24 cellular contexts compared by ENCODE assay signal in the genomic region with DNA sequence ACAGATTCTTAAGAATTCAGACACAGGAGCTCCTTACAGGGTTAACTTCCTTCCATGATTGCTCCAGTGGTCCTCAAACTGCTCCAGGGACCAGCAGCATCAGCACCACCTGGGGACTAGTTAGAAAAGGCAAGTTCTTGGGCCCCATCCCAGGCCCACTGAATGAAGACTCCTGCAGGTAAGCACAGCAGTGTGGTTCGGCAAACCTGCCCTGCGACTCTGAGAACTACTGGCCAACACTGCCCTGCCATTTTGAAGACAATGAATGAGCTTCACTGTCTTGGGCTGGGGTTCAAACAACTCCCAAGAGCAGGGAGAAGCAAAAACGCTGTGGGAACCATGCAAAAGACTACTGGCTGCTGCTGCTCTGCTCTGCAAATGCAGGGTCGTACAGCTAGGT. TPM values are rescaled to one million over a fixed set of nuclear protein-coding genes. Genes with fewer than 3 reads are reported as not detected.
"Had no signal": no experiment of that assay in that cellular context is flagged by ENCODE, and none has a peak within 500 bp of the region (broad histone marks: within the 10 kb centered on the region; RNA-seq: fewer than 3 reads in every experiment).

No MANE protein-coding gene starts in this region.

- H3K4me3 Mint-ChIP-seq: activated CD8-positive, alpha-beta T cell treated with anti-CD3 and anti-CD28 coated beads, Interleukin-2, amount 10 ng/mL, durations not matched to agents 7 days and 5 days; activated naive CD4-positive, alpha-beta T cell treated with anti-CD3 and anti-CD28 coated beads, Interleukin-2, amount 50 U/mL, for 24 hours; activated T-helper 1 cell treated with anti-CD3 and anti-CD28 coated beads, Interleukin-12 subunit alpha, Interleukin-12 subunit beta, Interleukin-2, Interleukin-4 antibody, amounts not matched to agents 30 ng/mL and 10 ng/mL and 1 ng/mL, durations not matched to agents 14 hours and 24 hours and 36 hours; T-helper 1 cell treated with Interleukin-12 subunit alpha and Interleukin-12 subunit beta and Interleukin-4 antibody, amounts not matched to agents 30 μg/mL and 1 μg/mL, for 36 hours had no signal

- H3K27ac ChIP-seq: SJSA1 had no signal

- ATAC-seq: activated CD8-positive, alpha-beta T cell treated with anti-CD3 and anti-CD28 coated beads, Interleukin-2, amount 10 ng/mL, durations not matched to agents 7 days and 5 days; Panc1; SK-N-SH treated with all-trans-retinoic acid at 6 μM for 48 hours had no signal

- H3K27ac Mint-ChIP-seq: activated CD8-positive, alpha-beta T cell treated with anti-CD3 and anti-CD28 coated beads, Interleukin-2, amount 10 ng/mL, durations not matched to agents 7 days and 5 days; activated naive CD4-positive, alpha-beta T cell treated with anti-CD3 and anti-CD28 coated beads, Interleukin-2, amount 50 U/mL, for 24 hours; activated T-helper 1 cell treated with anti-CD3 and anti-CD28 coated beads, Interleukin-12 subunit alpha, Interleukin-12 subunit beta, Interleukin-2, Interleukin-4 antibody, amounts not matched to agents 30 ng/mL and 10 ng/mL and 1 ng/mL, durations not matched to agents 14 hours and 24 hours and 36 hours; T-helper 1 cell treated with Interleukin-12 subunit alpha and Interleukin-12 subunit beta and Interleukin-4 antibody, amounts not matched to agents 30 μg/mL and 1 μg/mL, for 36 hours had no signal

- DNase-seq: activated CD4-positive, alpha-beta T cell treated with anti-CD3 and anti-CD28 coated beads for 48 hours; activated CD4-positive, alpha-beta T cell treated with anti-CD3 and anti-CD28 coated beads, Interleukin-2, amount 50 U/mL, for 4 hours; activated CD4-positive, CD25-positive, alpha-beta regulatory T cell treated with anti-CD3 and anti-CD28 coated beads, Interleukin-2, amount 50 U/mL, for 72 hours; activated CD8-positive, alpha-beta memory T cell treated with anti-CD3 and anti-CD28 coated beads, Interleukin-2, amount 50 U/mL, for 48 hours; activated CD8-positive, alpha-beta T cell treated with anti-CD3 and anti-CD28 coated beads, Interleukin-2, amount 10 ng/mL, durations not matched to agents 7 days and 5 days; activated effector memory CD4-positive, alpha-beta T cell treated with Interleukin-2 at 50 U/mL for 16 hours; activated naive CD4-positive, alpha-beta T cell; activated T-cell treated with anti-CD3 and anti-CD28 coated beads, Interleukin-2, amount 50 U/mL, for 1 hour; central memory CD4-positive, alpha-beta T cell; Kasumi-1; KBM-7; NCI-H1436 treated with DMSO at 0.1 percent for 48 hours; NCI-H2081; NCI-H345; NCI-H510A; NCI-H82; RPMI8226 had no signal

- H3K9me3 Mint-ChIP-seq: activated naive CD4-positive, alpha-beta T cell treated with anti-CD3 and anti-CD28 coated beads, Interleukin-2, amount 50 U/mL, for 24 hours; activated T-helper 1 cell treated with anti-CD3 and anti-CD28 coated beads, Interleukin-12 subunit alpha, Interleukin-12 subunit beta, Interleukin-2, Interleukin-4 antibody, amounts not matched to agents 30 ng/mL and 10 ng/mL and 1 ng/mL, durations not matched to agents 14 hours and 24 hours and 36 hours; T-helper 1 cell treated with Interleukin-12 subunit alpha and Interleukin-12 subunit beta and Interleukin-4 antibody, amounts not matched to agents 30 μg/mL and 1 μg/mL, for 36 hours had no signal

- H3K4me3 ChIP-seq: SJSA1 had no signal

- H3K27me3 Mint-ChIP-seq: activated naive CD4-positive, alpha-beta T cell treated with anti-CD3 and anti-CD28 coated beads, Interleukin-2, amount 50 U/mL, for 24 hours had no signal

- H3K27me3 ChIP-seq: SJSA1 had no signal

- H3K36me3 ChIP-seq: SJSA1 had no signal

RNA-seq across cellular contexts. Expression of gene SLC22A23, which starts 39.4 kb away (rescaled TPM):
- total RNA-seq: OCI-LY7 had no signal
